ENCODE assay signal across 1 cellular context in the genomic region with DNA sequence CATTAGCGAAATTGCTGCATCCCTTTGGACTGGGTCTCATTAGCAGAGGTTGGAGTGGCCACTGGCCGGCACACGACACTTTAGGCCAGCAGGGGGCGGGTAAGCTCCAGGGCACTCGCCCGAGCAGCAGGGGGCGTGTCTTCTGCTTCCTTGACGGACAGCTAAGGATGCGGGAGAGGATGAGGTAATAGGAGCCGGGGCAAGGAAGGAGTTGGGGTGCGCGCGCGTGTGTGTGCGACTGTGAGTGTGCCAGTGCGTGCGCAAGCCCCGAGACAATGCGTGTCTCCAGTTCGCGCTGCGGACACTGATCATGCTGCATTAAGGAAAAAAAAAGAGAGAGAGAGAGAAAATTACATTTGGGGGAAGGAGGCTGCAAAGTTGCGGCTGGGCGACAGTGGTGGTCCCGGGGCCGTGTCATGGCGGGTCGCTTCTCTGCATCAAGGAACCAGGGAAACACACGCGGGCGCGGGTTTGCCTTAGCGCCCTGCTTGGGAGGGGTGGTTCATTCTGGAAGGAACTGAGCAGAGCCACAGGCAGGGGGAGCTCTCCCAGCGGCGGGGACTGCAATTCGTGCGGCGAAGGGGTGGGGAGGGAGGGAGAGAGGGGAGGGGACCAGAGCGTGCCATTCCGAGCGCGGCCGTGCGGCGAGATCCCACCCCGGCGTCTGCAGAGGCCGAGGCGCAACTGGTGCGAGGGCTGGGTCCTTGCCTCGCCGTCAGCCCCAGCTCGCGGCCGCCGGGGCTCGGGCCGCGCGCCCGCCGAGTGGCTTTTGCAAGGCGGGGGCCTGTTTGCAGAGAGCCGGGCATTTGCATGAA.
TF ChIP-seq lines count a peak whose summit lies in the region.

A gene (plus strand): TSS at position 625 of the 815 bp plus-strand sequence. CDS start 464 bp downstream, outside the sequence.

TF ChIP-seq in HepG2, 621 proteins besides CTCF, POLR2A, EP300 and RAD21 (continued from another document and continues in another):
- TF ChIP-seq, protein P1, sequence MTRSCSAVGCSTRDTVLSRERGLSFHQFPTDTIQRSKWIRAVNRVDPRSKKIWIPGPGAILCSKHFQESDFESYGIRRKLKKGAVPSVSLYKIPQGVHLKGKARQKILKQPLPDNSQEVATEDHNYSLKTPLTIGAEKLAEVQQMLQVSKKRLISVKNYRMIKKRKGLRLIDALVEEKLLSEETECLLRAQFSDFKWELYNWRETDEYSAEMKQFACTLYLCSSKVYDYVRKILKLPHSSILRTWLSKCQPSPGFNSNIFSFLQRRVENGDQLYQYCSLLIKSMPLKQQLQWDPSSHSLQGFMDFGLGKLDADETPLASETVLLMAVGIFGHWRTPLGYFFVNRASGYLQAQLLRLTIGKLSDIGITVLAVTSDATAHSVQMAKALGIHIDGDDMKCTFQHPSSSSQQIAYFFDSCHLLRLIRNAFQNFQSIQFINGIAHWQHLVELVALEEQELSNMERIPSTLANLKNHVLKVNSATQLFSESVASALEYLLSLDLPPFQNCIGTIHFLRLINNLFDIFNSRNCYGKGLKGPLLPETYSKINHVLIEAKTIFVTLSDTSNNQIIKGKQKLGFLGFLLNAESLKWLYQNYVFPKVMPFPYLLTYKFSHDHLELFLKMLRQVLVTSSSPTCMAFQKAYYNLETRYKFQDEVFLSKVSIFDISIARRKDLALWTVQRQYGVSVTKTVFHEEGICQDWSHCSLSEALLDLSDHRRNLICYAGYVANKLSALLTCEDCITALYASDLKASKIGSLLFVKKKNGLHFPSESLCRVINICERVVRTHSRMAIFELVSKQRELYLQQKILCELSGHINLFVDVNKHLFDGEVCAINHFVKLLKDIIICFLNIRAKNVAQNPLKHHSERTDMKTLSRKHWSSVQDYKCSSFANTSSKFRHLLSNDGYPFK (CRISPR knock-in tag; IDR thresholded peaks at IDR 0.05; ENCODE audit: borderline replicate concordance): peak; percentile 45; the same call in 1 of the 2 replicates
- TF ChIP-seq, protein P2, sequence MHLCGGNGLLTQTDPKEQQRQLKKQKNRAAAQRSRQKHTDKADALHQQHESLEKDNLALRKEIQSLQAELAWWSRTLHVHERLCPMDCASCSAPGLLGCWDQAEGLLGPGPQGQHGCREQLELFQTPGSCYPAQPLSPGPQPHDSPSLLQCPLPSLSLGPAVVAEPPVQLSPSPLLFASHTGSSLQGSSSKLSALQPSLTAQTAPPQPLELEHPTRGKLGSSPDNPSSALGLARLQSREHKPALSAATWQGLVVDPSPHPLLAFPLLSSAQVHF (CRISPR knock-in tag; IDR thresholded peaks at IDR 0.05): no peak
- TF ChIP-seq, protein P3, sequence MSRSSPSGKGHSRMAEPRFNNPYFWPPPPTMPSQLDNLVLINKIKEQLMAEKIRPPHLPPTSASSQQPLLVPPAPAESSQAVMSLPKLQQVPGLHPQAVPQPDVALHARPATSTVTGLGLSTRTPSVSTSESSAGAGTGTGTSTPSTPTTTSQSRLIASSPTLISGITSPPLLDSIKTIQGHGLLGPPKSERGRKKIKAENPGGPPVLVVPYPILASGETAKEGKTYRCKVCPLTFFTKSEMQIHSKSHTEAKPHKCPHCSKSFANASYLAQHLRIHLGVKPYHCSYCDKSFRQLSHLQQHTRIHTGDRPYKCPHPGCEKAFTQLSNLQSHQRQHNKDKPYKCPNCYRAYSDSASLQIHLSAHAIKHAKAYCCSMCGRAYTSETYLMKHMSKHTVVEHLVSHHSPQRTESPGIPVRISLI (CRISPR knock-in tag; IDR thresholded peaks at IDR 0.05; ENCODE audit: borderline replicate concordance): no peak
- TF ChIP-seq ZNF382 (CRISPR knock-in tag; IDR thresholded peaks at IDR 0.05; ENCODE audit: borderline replicate concordance): no peak
- TF ChIP-seq, protein P4, sequence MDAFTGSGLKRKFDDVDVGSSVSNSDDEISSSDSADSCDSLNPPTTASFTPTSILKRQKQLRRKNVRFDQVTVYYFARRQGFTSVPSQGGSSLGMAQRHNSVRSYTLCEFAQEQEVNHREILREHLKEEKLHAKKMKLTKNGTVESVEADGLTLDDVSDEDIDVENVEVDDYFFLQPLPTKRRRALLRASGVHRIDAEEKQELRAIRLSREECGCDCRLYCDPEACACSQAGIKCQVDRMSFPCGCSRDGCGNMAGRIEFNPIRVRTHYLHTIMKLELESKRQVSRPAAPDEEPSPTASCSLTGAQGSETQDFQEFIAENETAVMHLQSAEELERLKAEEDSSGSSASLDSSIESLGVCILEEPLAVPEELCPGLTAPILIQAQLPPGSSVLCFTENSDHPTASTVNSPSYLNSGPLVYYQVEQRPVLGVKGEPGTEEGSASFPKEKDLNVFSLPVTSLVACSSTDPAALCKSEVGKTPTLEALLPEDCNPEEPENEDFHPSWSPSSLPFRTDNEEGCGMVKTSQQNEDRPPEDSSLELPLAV (CRISPR knock-in tag; conservative IDR thresholded peaks at IDR 0.05; ENCODE audit: low read depth): no peak
- 0 out of 2 replicates have a peak, but pooled peaks have one; percentile 18 for TF ChIP-seq HOXD1 (CRISPR knock-in tag; IDR thresholded peaks at IDR 0.05)
- TF ChIP-seq, protein P5, sequence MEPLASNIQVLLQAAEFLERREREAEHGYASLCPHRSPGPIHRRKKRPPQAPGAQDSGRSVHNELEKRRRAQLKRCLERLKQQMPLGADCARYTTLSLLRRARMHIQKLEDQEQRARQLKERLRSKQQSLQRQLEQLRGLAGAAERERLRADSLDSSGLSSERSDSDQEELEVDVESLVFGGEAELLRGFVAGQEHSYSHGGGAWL (CRISPR knock-in tag; IDR thresholded peaks at IDR 0.05): peak; percentile 53; the same call in 1 of the 2 replicates
- no peak; the same call in 1 of the 2 replicates for TF ChIP-seq NAIF1 (CRISPR knock-in tag; IDR thresholded peaks at IDR 0.05; ENCODE audit: borderline replicate concordance)
- TF ChIP-seq, protein P6, sequence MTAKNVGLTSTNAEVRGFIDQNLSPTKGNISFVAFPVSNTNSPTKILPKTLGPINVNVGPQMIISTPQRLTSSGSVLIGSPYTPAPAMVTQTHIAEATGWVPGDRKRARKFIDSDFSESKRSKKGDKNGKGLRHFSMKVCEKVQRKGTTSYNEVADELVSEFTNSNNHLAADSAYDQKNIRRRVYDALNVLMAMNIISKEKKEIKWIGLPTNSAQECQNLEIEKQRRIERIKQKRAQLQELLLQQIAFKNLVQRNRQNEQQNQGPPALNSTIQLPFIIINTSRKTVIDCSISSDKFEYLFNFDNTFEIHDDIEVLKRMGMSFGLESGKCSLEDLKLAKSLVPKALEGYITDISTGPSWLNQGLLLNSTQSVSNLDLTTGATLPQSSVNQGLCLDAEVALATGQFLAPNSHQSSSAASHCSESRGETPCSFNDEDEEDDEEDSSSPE (CRISPR knock-in tag; IDR thresholded peaks at IDR 0.05): peak; percentile 74; the same call in 1 of the 2 replicates
- TF ChIP-seq ZFX (CRISPR knock-in tag; IDR thresholded peaks at IDR 0.05; ENCODE audit: low read depth): peak; percentile 53; the same call in 1 of the 2 replicates
- no peak for TF ChIP-seq KLF13 (CRISPR knock-in tag; IDR thresholded peaks at IDR 0.05)
- no peak for TF ChIP-seq SP2 (CRISPR knock-in tag; IDR thresholded peaks at IDR 0.05)
- TF ChIP-seq RAD51 (IDR thresholded peaks at IDR 0.05; ENCODE audit: borderline replicate concordance): no peak
- TF ChIP-seq ZIK1 (CRISPR knock-in tag; IDR thresholded peaks at IDR 0.05; ENCODE audit: borderline replicate concordance, low read depth): no peak; the same call in 1 of the 2 replicates
- TF ChIP-seq, protein P7, sequence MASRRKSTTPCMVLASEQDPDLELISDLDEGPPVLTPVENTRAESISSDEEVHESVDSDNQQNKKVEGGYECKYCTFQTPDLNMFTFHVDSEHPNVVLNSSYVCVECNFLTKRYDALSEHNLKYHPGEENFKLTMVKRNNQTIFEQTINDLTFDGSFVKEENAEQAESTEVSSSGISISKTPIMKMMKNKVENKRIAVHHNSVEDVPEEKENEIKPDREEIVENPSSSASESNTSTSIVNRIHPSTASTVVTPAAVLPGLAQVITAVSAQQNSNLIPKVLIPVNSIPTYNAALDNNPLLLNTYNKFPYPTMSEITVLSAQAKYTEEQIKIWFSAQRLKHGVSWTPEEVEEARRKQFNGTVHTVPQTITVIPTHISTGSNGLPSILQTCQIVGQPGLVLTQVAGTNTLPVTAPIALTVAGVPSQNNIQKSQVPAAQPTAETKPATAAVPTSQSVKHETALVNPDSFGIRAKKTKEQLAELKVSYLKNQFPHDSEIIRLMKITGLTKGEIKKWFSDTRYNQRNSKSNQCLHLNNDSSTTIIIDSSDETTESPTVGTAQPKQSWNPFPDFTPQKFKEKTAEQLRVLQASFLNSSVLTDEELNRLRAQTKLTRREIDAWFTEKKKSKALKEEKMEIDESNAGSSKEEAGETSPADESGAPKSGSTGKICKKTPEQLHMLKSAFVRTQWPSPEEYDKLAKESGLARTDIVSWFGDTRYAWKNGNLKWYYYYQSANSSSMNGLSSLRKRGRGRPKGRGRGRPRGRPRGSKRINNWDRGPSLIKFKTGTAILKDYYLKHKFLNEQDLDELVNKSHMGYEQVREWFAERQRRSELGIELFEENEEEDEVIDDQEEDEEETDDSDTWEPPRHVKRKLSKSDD (CRISPR knock-in tag; IDR thresholded peaks at IDR 0.05; ENCODE audit: low read depth): 0 out of 2 replicates have a peak, but pooled peaks have one; percentile 46
- TF ChIP-seq SMAD9 (CRISPR knock-in tag; IDR thresholded peaks at IDR 0.05): no peak
- no peak for TF ChIP-seq ATRX (CRISPR knock-in tag; IDR thresholded peaks at IDR 0.05; ENCODE audit: borderline replicate concordance)
- TF ChIP-seq ZNF776 (CRISPR knock-in tag; IDR thresholded peaks at IDR 0.05): no peak; the same call in 1 of the 2 replicates
- TF ChIP-seq TBX2 (CRISPR knock-in tag; IDR thresholded peaks at IDR 0.05; ENCODE audit: borderline replicate concordance): peak; percentile 17; the same call in 1 of the 2 replicates
- 0 out of 2 replicates have a peak, but pooled peaks have one; percentile 38 for TF ChIP-seq ZNF343 (CRISPR knock-in tag; IDR thresholded peaks at IDR 0.05)
- TF ChIP-seq, protein P8, sequence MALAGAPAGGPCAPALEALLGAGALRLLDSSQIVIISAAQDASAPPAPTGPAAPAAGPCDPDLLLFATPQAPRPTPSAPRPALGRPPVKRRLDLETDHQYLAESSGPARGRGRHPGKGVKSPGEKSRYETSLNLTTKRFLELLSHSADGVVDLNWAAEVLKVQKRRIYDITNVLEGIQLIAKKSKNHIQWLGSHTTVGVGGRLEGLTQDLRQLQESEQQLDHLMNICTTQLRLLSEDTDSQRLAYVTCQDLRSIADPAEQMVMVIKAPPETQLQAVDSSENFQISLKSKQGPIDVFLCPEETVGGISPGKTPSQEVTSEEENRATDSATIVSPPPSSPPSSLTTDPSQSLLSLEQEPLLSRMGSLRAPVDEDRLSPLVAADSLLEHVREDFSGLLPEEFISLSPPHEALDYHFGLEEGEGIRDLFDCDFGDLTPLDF (CRISPR knock-in tag; IDR thresholded peaks at IDR 0.05): no peak
- TF ChIP-seq RFXAP (CRISPR knock-in tag; IDR thresholded peaks at IDR 0.05; ENCODE audit: borderline replicate concordance): no peak; the same call in 1 of the 2 replicates
- no peak for TF ChIP-seq SETDB1 (CRISPR knock-in tag; IDR thresholded peaks at IDR 0.05; ENCODE audit: borderline replicate concordance)
- no peak for TF ChIP-seq ERF (CRISPR knock-in tag; IDR thresholded peaks at IDR 0.05)
- TF ChIP-seq ELF1 (CRISPR knock-in tag; IDR thresholded peaks at IDR 0.05): no peak
- no peak for TF ChIP-seq HDAC2 (CRISPR knock-in tag; IDR thresholded peaks at IDR 0.05)
- TF ChIP-seq PPARG (CRISPR knock-in tag; conservative IDR thresholded peaks at IDR 0.05): no peak
- TF ChIP-seq RCOR2 (CRISPR knock-in tag; IDR thresholded peaks at IDR 0.05): no peak
- no peak for TF ChIP-seq LCORL (IDR thresholded peaks at IDR 0.05)
- peak; percentile 13; the same call in 1 of the 2 replicates for TF ChIP-seq LCORL (CRISPR knock-in tag; IDR thresholded peaks at IDR 0.05)
- TF ChIP-seq NPAS2 (CRISPR knock-in tag; IDR thresholded peaks at IDR 0.05; ENCODE audit: borderline replicate concordance): no peak
- TF ChIP-seq ZFP36L1 (CRISPR knock-in tag; IDR thresholded peaks at IDR 0.05): no peak
- peak; percentile 37; the same call in 1 of the 2 replicates for TF ChIP-seq PHF8 (CRISPR knock-in tag; IDR thresholded peaks at IDR 0.05)
- no peak for TF ChIP-seq ZNF615 (CRISPR knock-in tag; IDR thresholded peaks at IDR 0.05; ENCODE audit: borderline replicate concordance)
- no peak for TF ChIP-seq NFIC (IDR thresholded peaks at IDR 0.05; ENCODE audit: low read length)
- no peak for TF ChIP-seq ZNF530 (CRISPR knock-in tag; IDR thresholded peaks at IDR 0.05; ENCODE audit: low read depth)
- peak; percentile 44; the same call in 1 of the 2 replicates for TF ChIP-seq ZNF350 (CRISPR knock-in tag; IDR thresholded peaks at IDR 0.05; ENCODE audit: borderline replicate concordance, low read depth)
- peak; percentile 44 for TF ChIP-seq HDAC1 (CRISPR knock-in tag; IDR thresholded peaks at IDR 0.05)
- no peak; the same call in 1 of the 2 replicates for TF ChIP-seq ESRRA (CRISPR knock-in tag; IDR thresholded peaks at IDR 0.05; ENCODE audit: low read depth)
- TF ChIP-seq, protein P9, sequence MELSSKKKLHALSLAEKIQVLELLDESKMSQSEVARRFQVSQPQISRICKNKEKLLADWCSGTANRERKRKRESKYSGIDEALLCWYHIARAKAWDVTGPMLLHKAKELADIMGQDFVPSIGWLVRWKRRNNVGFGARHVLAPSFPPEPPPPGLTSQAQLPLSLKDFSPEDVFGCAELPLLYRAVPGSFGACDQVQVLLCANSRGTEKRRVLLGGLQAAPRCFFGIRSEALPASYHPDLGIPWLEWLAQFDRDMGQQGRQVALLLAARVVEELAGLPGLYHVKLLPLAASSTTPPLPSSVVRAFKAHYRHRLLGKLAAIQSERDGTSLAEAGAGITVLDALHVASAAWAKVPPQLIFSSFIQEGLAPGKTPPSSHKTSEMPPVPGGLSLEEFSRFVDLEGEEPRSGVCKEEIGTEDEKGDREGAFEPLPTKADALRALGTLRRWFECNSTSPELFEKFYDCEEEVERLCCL (CRISPR knock-in tag; IDR thresholded peaks at IDR 0.05; ENCODE audit: borderline replicate concordance): no peak
- no peak for TF ChIP-seq CREM (IDR thresholded peaks at IDR 0.05)
- no peak for TF ChIP-seq CREM (CRISPR knock-in tag; IDR thresholded peaks at IDR 0.05)
- TF ChIP-seq, protein P10, sequence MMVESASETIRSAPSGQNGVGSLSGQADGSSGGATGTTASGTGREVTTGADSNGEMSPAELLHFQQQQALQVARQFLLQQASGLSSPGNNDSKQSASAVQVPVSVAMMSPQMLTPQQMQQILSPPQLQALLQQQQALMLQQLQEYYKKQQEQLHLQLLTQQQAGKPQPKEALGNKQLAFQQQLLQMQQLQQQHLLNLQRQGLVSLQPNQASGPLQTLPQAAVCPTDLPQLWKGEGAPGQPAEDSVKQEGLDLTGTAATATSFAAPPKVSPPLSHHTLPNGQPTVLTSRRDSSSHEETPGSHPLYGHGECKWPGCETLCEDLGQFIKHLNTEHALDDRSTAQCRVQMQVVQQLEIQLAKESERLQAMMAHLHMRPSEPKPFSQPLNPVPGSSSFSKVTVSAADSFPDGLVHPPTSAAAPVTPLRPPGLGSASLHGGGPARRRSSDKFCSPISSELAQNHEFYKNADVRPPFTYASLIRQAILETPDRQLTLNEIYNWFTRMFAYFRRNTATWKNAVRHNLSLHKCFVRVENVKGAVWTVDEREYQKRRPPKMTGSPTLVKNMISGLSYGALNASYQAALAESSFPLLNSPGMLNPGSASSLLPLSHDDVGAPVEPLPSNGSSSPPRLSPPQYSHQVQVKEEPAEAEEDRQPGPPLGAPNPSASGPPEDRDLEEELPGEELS (CRISPR knock-in tag; IDR thresholded peaks at IDR 0.05): no peak
